8 cellular contexts compared by ENCODE assay signal in the genomic region with DNA sequence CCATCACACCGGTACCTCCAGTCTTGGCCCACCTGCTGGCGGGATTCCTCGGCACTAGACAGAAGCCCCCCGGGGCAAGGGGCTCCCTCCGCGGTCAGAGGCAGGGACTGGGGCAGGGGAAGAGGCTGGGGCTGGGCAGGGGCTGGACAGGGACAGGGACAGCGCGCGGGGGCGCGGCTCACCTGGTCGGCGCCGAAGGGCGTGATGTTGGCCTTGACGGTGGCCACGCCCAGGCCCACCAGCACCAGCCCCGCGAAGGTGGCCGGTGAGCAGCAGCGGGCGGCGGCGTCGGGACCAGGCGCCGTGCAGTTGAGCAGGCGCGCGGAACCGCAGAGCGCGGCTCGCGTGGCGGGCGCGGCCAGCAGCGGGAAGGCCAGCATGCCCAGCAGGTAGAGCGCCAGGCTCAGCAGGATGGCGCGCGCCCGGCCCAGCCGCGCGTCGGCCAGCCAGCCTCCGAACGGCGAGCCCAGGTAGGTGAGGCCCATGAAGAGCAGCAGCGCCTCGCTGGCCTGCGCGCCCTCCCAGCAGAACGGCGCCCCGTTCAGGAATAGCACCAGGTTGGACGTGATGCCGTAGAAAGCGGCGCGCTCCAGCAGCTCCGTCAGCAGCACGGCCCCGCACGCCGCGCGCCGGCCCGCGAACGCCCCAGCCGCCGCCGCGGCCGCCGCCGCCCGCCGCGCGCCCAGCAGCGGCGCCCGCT. TPM values are rescaled to one million over a fixed set of nuclear protein-coding genes. Genes with fewer than 3 reads are reported as not detected.
DNase-seq lines count a peak whose midpoint lies in the region; ATAC-seq and TF ChIP-seq lines count a peak whose summit lies in the region.

No MANE protein-coding gene starts in this region.

- no peak for DNase-seq in DND-41
- DNase-seq in T-helper 17 cell = no peak
- no peak for DNase-seq in epithelial cell of proximal tubule (ENCODE audit: low read depth)
- peak; percentile 50 for DNase-seq in nephron progenitor cell
- DNase-seq in EL = no peak
- DNase-seq in NOMO-1 treated with dmso at 0.1 percent for 144 hours (lab: John Stamatoyannopoulos, UW; ENCODE audit: unreplicated experiment) = no peak

- H3K4me1 ChIP-seq in DND-41 (ENCODE audit: insufficient read depth, low read length) = peaks cover 48% of the 10 kb centered on the region

- peak overlapping the region; percentile 95 for H3K9ac ChIP-seq in DND-41 (ENCODE audit: low read depth, low read length)

- no peaks in the 10 kb centered on the region for H3K27me3 ChIP-seq in DND-41 (ENCODE audit: insufficient read depth, low read length, poor library complexity)

- no peak for TF ChIP-seq CTCF in DND-41 (IDR thresholded peaks at IDR 0.05; ENCODE audit: borderline replicate concordance, extremely low read depth, low read length, poor library complexity, severe bottlenecking)
- TF ChIP-seq CTCF in epithelial cell of proximal tubule (conservative IDR thresholded peaks at IDR 0.05; ENCODE audit: low read depth, low read length) = no peak
- TF ChIP-seq CTCF in nephron progenitor cell (IDR thresholded peaks at IDR 0.05) = no peak

- H3K9me3 ChIP-seq in DND-41 (ENCODE audit: insufficient read depth, low read length, severe bottlenecking) (no peaks in the 10 kb centered on the region), T-helper 17 cell (ENCODE audit: control insufficient read depth, low read length, poor library complexity, severe bottlenecking) (no peaks in the 10 kb centered on the region)

- H3K4me3 Mint-ChIP-seq in T-helper 17 cell = peak overlapping the region; percentile 83
- H3K4me3 Mint-ChIP-seq in nephron progenitor cell = peak overlapping the region; percentile 88

- H3K4me1 Mint-ChIP-seq in T-helper 17 cell (peaks cover 21% of the 10 kb centered on the region), nephron progenitor cell (peaks cover 47% of the 10 kb centered on the region)

- H4K20me1 ChIP-seq in DND-41 (ENCODE audit: insufficient read depth, low read length) = peaks cover 31% of the 10 kb centered on the region

- ATAC-seq in DND-41 (ENCODE audit: insufficient read depth, low read depth) (peak; percentile 23), GM19438 (IDR thresholded peaks at IDR 0.05; ENCODE audit: low read depth, unreplicated experiment) (peak; percentile 2), HG03439 (IDR thresholded peaks at IDR 0.05; ENCODE audit: unreplicated experiment) (peak; percentile 15), T-helper 17 cell (peak; percentile 69)

- H3K79me2 ChIP-seq in DND-41 (ENCODE audit: insufficient read depth, low read length) = peaks cover 53% of the 10 kb centered on the region

- H3K27ac Mint-ChIP-seq in T-helper 17 cell = no peak overlapping the region
- no peak overlapping the region for H3K27ac Mint-ChIP-seq in nephron progenitor cell

- H3K27me3 Mint-ChIP-seq in T-helper 17 cell (no peaks in the 10 kb centered on the region), nephron progenitor cell (ENCODE audit: low read depth, poor library complexity) (no peaks in the 10 kb centered on the region)

- peak overlapping the region; percentile 84 for H3K4me2 ChIP-seq in DND-41 (ENCODE audit: insufficient read depth, low read length)

- peaks cover 27% of the 10 kb centered on the region for H3K36me3 ChIP-seq in DND-41 (ENCODE audit: insufficient read depth, low read length)

- H3K27ac ChIP-seq in DND-41 (ENCODE audit: low read length) = peak overlapping the region; percentile 86

- no peaks in the 10 kb centered on the region for H3K9me3 Mint-ChIP-seq in nephron progenitor cell

- H3K4me3 ChIP-seq in DND-41 (ENCODE audit: low read depth in 1 of 2, low read length in 2 of 2) = peak overlapping the region; percentile 63 to 88
- H3K4me3 ChIP-seq in epithelial cell of proximal tubule (ENCODE audit: low read depth, low read length) = peak overlapping the region; percentile 97

- H3K36me3 Mint-ChIP-seq in T-helper 17 cell (ENCODE audit: low read depth) (no peaks in the 10 kb centered on the region), nephron progenitor cell (ENCODE audit: low read depth) (peaks cover 31% of the 10 kb centered on the region)

- peak overlapping the region; percentile 96 for H2AFZ ChIP-seq in DND-41 (ENCODE audit: low read depth, low read length)

RNA-seq across cellular contexts. Expression of gene SLC15A4, which starts 0.4 kb away (rescaled TPM):
- 10 to 100 TPM; 15.5 to 17.2 TPM for total RNA-seq in T-helper 17 cell
- total RNA-seq in epithelial cell of proximal tubule = 49.6 and 59.9 TPM in 2 replicates

RNA-seq across cellular contexts. Expression of gene GLT1D1, which starts 29.9 kb away (rescaled TPM):
- total RNA-seq in T-helper 17 cell (1 to 10 TPM in 1 of 2 donors, under 1 TPM in 1; 0.10 to 1.2 TPM), epithelial cell of proximal tubule (0.14 and 0.46 TPM in 2 replicates)

Comparison
In these comparisons a context has a peak if more than half of its experiments do, and no peak if none do; other contexts are left out.
1. ATAC-seq: peak in every context shown above with its lines; median percentile 69 in T-helper 17 cell; 23 in DND-41; 15 in HG03439; 2 in GM19438.